ENCODE assay signal across 16 cellular contexts in the genomic region with DNA sequence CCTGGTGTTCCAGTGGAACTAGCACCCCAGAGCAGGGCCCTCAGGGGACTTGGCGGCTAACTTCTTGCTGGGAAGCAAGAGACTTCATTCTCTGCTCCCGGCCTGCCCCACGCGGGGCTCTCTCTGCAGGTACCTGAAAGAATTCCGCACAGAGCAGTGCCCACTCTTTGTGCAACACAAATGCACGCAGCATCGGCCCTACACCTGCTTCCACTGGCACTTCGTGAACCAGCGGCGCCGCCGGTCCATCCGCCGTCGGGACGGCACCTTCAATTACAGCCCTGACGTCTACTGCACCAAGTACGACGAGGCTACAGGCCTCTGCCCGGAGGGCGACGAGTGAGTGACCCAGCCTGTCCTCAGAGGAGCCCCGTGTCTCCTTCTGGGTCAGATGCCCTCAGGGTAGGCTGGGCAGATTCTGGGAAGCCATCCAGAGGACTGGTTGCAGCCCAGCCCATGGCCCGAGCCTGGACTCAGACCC. TPM values are rescaled to one million over a fixed set of nuclear protein-coding genes. Genes with fewer than 3 reads are reported as not detected.
DNase-seq lines count a peak whose midpoint lies in the region; ATAC-seq, FAIRE-seq and TF ChIP-seq lines count a peak whose summit lies in the region.
"Had no signal": no experiment of that assay in that cellular context is flagged by ENCODE, and none has a peak within 500 bp of the region (broad histone marks: within the 10 kb centered on the region; RNA-seq: fewer than 3 reads in every experiment).

No MANE protein-coding gene starts in this region.

- DNase-seq in A673 (ENCODE audit: low spot score) (no peak), body of pancreas (no peak), left ventricle myocardium superior (no peak), gastrocnemius medialis (peak in 1 of 2 donors; percentile 19), activated gamma-delta T cell treated with Interleukin-2 at 50 U/mL for 16 hours (no peak), H54 (ENCODE audit: insufficient read length, low spot score) (no peak), 8988T (no peak)
- DNase-seq: activated CD4-positive, alpha-beta memory T cell treated with anti-CD3 and anti-CD28 coated beads, Interleukin-2, amount 10 ng/mL, durations not matched to agents 7 days and 5 days; CD4-positive, alpha-beta memory T cell; erythroblast; GOT3; NCI-H526 treated with DMSO at 0.1 percent for 48 hours; OCI-M1 had no signal

- TF ChIP-seq POLR2A in body of pancreas (IDR thresholded peaks at IDR 0.05) (no peak), gastrocnemius medialis (IDR thresholded peaks at IDR 0.05) (no peak), H54 (IDR thresholded peaks at IDR 0.05; ENCODE audit: low read depth, low read length) (no peak)

- no peak for TF ChIP-seq CTCF in A673 (conservative IDR thresholded peaks at IDR 0.05; ENCODE audit: low read depth, low read length)
- no peak for TF ChIP-seq CTCF in body of pancreas (IDR thresholded peaks at IDR 0.05)
- no peak for TF ChIP-seq CTCF in gastrocnemius medialis (IDR thresholded peaks at IDR 0.05 in 4 of 5, conservative IDR thresholded peaks at IDR 0.05 in 1 of 5)

- POLR2A ChIA-PET in A673 (lab: Charles Lee; ENCODE audit: low non-redundant PET) = no interaction called here

- peak; percentile 5 for ATAC-seq in body of pancreas
- ATAC-seq in left ventricle myocardium superior = peak; percentile 58
- ATAC-seq in gastrocnemius medialis = peak; percentile 5
- no peak for ATAC-seq in HG03378 (IDR thresholded peaks at IDR 0.05; ENCODE audit: unreplicated experiment)

- in situ Hi-C loops in gastrocnemius medialis (cut with MboI; ENCODE audit: low sequenced_read_pairs in 4 of 4) = no loop called here

- 85 to 89% methylated on average over 8 to 24 of the region's 24 CpGs for WGBS in body of pancreas, 2 donors

- H3K4me1 ChIP-seq in A673 (ENCODE audit: insufficient read depth, low read length, poor library complexity, severe bottlenecking) (no peaks in the 10 kb centered on the region), body of pancreas (peaks cover 5% of the 10 kb centered on the region), gastrocnemius medialis (peaks cover 22 to 24% of the 10 kb centered on the region in 2 donors)

- H3K36me3 ChIP-seq in A673 (ENCODE audit: insufficient read depth, low read length, poor library complexity, severe bottlenecking) = peaks cover 37% of the 10 kb centered on the region
- peaks cover 3 to 25% of the 10 kb centered on the region in 2 donors for H3K36me3 ChIP-seq in body of pancreas (replicated peaks in 1 of 2; ENCODE audit: insufficient read depth in 1 of 2, low read depth in 2 of 2)
- H3K36me3 ChIP-seq in gastrocnemius medialis = peaks cover 0 to 41% of the 10 kb centered on the region in 2 donors

- no peak overlapping the region for H3K4me3 ChIP-seq in A673 (ENCODE audit: low read depth, low read length, poor library complexity, severe bottlenecking)
- H3K4me3 ChIP-seq in body of pancreas = no peak overlapping the region
- H3K4me3 ChIP-seq in gastrocnemius medialis = no peak overlapping the region
- H3K4me3 ChIP-seq: A549, hepatocyte had no signal

- H3K27me3 ChIP-seq in A673 (replicated peaks; ENCODE audit: insufficient read depth, low read depth, low read length, poor library complexity) = no peaks in the 10 kb centered on the region
- H3K27me3 ChIP-seq in body of pancreas = no peaks in the 10 kb centered on the region
- H3K27me3 ChIP-seq in gastrocnemius medialis = no peaks in the 10 kb centered on the region
- H3K27me3 ChIP-seq: hepatocyte had no signal

- BruUV-seq in A673 (replicated peaks; lab: Mats Ljungman, UMichigan) = no TSS peak

- CTCF ChIA-PET in A673 (lab: Charles Lee) = no interaction called here

- intact Hi-C loops in A673 (cut with micrococcal nuclease; ENCODE audit: unreplicated experiment) = no loop called here
- intact Hi-C loops in body of pancreas (cut with DNase I) = no loop called here
- intact Hi-C loops in left ventricle myocardium superior (cut with micrococcal nuclease) = no loop called here
- intact Hi-C loops in gastrocnemius medialis (cut with DNase I; ENCODE audit: low total_unique reads) = loop anchor here (1.0 kb wide), 1 partner anchor 24 kb away; no protein-coding TSS in a partner anchor

- H3K27ac ChIP-seq in A673 (ENCODE audit: low read depth, low read length, poor library complexity, severe bottlenecking) (peak overlapping the region; percentile 23), body of pancreas (peak overlapping the region in 3 of 4 donors; percentile 11 to 59 (median 41)), gastrocnemius medialis (peak overlapping the region; percentile 79 to 91 (median 82))
- H3K27ac ChIP-seq: A549, hepatocyte had no signal

- no peak for FAIRE-seq in H54 (lab: Jason Lieb, UNC)
- FAIRE-seq: A549 had no signal

- no peaks in the 10 kb centered on the region for H3K9me3 ChIP-seq in A673 (ENCODE audit: low read depth, low read length, poor library complexity, severe bottlenecking)
- no peaks in the 10 kb centered on the region for H3K9me3 ChIP-seq in body of pancreas
- H3K9me3 ChIP-seq in gastrocnemius medialis = no peaks in the 10 kb centered on the region
- H3K9me3 ChIP-seq: A549 had no signal

RNA-seq across cellular contexts. Expression of a gene that starts 25.1 kb away (rescaled TPM):
- total RNA-seq in A673 (2021) (53.2 and 60.0 TPM in 2 replicates), body of pancreas (10 to 100 TPM; 18.4 to 59.7 TPM), left ventricle myocardium superior (14.8 TPM), gastrocnemius medialis (10 to 100 TPM; 10.4 to 19.2 (median 13.1) TPM)

RNA-seq across cellular contexts. Expression of a gene that starts 34.5 kb away (rescaled TPM):
- total RNA-seq in A673 (2021) (0.37 and 2.2 TPM in 2 replicates), body of pancreas (10 to 100 TPM in 1 of 2 donors, 1 to 10 TPM in 1; 8.6 to 21.8 TPM), left ventricle myocardium superior (8.6 TPM), gastrocnemius medialis (1 to 10 TPM; 1.3 to 9.4 (median 4.6) TPM)

RNA-seq across cellular contexts. Expression of a gene that starts 44.7 kb away (rescaled TPM):
- 18.3 and 29.7 TPM in 2 replicates for total RNA-seq in A673 (2021)
- total RNA-seq in body of pancreas = 10 to 100 TPM; 27.4 to 27.5 TPM
- total RNA-seq in left ventricle myocardium superior = 20.2 TPM
- total RNA-seq in gastrocnemius medialis = 10 to 100 TPM in 2 of 4 donors, 1 to 10 TPM in 2; 8.7 to 18.3 (median 11.0) TPM

RNA-seq across cellular contexts. Expression of a gene that starts 45.5 kb away (rescaled TPM):
- total RNA-seq in A673 (2021) = 70.3 and 87.5 TPM in 2 replicates
- total RNA-seq in body of pancreas = 10 to 100 TPM; 44.2 to 49.5 TPM
- 152 TPM for total RNA-seq in left ventricle myocardium superior
- 100 to 1,000 TPM; 129 to 259 (median 148) TPM for total RNA-seq in gastrocnemius medialis

Comparison
In these comparisons a context has a peak if more than half of its experiments do, and no peak if none do; other contexts are left out.
1. H3K27ac ChIP-seq: peak in every context shown above with its lines; median percentile 82 in gastrocnemius medialis; 41 in body of pancreas; 23 in A673.